In the genomic region with DNA sequence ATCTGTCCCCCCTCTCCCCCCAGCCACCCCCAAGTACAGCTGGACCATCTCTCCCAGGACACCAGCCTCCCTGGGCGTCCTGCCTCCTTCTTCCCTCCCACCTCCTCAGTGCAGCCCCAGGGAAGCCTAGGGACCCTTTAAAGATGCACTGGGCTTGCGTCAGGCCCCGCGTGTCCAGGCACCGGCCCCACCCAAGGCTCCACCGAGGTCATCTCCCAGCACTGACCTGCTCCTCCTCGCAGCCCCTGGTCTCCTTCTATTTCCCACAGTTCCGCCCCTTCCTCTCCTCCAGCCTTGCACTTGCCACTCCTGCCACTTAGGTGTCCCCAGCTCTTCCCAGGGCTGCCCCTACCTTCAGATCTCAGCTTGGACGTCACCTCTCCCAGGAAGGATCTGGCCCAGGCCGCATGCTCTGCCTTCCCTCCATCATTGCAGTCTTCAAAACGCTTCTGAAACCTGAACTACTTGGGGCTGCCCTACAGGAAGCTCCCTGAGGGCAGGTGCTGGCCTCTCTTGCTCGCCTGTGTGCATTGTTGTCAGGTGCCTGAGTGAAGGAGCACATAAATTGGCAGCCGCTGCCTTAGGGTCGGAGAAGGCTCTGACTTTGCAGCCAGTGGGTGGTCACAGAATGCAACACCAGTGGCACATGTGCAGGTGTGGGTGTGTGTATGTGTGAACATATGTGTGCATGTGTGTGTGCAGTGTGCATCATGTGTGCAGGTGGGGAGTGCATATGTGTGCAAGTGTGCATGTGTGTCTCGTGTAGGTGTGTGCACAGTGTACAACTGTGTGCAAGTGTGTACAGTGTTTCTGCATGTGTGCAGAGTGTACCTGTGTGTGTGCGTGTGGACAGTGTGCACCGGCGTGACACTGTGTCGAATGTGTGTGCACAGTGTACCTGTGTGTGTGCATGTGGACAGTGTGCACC, we compare ENCODE assay signal across 1 cellular context.
TF ChIP-seq lines count a peak whose summit lies in the region.

No MANE protein-coding gene starts in this region.

TF ChIP-seq in HEK293, 187 proteins besides CTCF, POLR2A, EP300 and RAD21 (continued from another document):
- TF ChIP-seq TRIM28 (IDR thresholded peaks at IDR 0.05; ENCODE audit: borderline replicate concordance, low read length) (peak; percentile 72; the same call in 1 of the 2 replicates), WT1 (tag by site-specific recombination; IDR thresholded peaks at IDR 0.05) (no peak), ZSCAN4 (tag by site-specific recombination; IDR thresholded peaks at IDR 0.05) (peak; percentile 55), BCL11A (tag by site-specific recombination; IDR thresholded peaks at IDR 0.05; ENCODE audit: low read depth) (no peak)
- TF ChIP-seq, protein P1, sequence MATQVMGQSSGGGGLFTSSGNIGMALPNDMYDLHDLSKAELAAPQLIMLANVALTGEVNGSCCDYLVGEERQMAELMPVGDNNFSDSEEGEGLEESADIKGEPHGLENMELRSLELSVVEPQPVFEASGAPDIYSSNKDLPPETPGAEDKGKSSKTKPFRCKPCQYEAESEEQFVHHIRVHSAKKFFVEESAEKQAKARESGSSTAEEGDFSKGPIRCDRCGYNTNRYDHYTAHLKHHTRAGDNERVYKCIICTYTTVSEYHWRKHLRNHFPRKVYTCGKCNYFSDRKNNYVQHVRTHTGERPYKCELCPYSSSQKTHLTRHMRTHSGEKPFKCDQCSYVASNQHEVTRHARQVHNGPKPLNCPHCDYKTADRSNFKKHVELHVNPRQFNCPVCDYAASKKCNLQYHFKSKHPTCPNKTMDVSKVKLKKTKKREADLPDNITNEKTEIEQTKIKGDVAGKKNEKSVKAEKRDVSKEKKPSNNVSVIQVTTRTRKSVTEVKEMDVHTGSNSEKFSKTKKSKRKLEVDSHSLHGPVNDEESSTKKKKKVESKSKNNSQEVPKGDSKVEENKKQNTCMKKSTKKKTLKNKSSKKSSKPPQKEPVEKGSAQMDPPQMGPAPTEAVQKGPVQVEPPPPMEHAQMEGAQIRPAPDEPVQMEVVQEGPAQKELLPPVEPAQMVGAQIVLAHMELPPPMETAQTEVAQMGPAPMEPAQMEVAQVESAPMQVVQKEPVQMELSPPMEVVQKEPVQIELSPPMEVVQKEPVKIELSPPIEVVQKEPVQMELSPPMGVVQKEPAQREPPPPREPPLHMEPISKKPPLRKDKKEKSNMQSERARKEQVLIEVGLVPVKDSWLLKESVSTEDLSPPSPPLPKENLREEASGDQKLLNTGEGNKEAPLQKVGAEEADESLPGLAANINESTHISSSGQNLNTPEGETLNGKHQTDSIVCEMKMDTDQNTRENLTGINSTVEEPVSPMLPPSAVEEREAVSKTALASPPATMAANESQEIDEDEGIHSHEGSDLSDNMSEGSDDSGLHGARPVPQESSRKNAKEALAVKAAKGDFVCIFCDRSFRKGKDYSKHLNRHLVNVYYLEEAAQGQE (tag by site-specific recombination; IDR thresholded peaks at IDR 0.05) = no peak
